ENCODE assay signal across 21 cellular contexts in genomic region chr4:168491563-168491962, GRCh38. TPM values are rescaled to one million over a fixed set of nuclear protein-coding genes. Genes with fewer than 3 reads are reported as not detected.
DNase-seq lines count a peak whose midpoint lies in the region; ATAC-seq, FAIRE-seq and TF ChIP-seq lines count a peak whose summit lies in the region.
"Had no signal": no experiment of that assay in that cellular context is flagged by ENCODE, and none has a peak within 500 bp of the region (broad histone marks: within the 10 kb centered on the region; RNA-seq: fewer than 3 reads in every experiment).

No MANE protein-coding gene starts in this region.

- TF ChIP-seq EP300 in HepG2 (IDR thresholded peaks at IDR 0.05; ENCODE audit: low read depth in 2 of 2, low read length in 2 of 2) (no peak), HepG2 (CRISPR knock-in tag; IDR thresholded peaks at IDR 0.05; ENCODE audit: borderline replicate concordance) (no peak), transverse colon (IDR thresholded peaks at IDR 0.05; ENCODE audit: low read depth) (no peak)

- no TSS peak for BruUV-seq in HepG2 (replicated peaks; lab: Mats Ljungman, UMichigan)

- POLR2A ChIA-PET in HepG2 (lab: Yijun Ruan, JAX), result no interaction called here

- no peaks in the 10 kb centered on the region for H3K27me3 ChIP-seq in HepG2 (ENCODE audit: control insufficient read depth in 1 of 2, insufficient read depth in 2 of 2, low read length in 2 of 2)
- no peaks in the 10 kb centered on the region for H3K27me3 ChIP-seq in right lobe of liver
- no peaks in the 10 kb centered on the region for H3K27me3 ChIP-seq in transverse colon
- H3K27me3 ChIP-seq: BE2C; BLaER1 treated with 17β-estradiol and CSF1 and Interleukin-3, amounts not matched to agents 10 nM and 100 nM had no signal

- H3K9me3 ChIP-seq in HepG2 (ENCODE audit: low read length) (no peaks in the 10 kb centered on the region), right lobe of liver (no peaks in the 10 kb centered on the region), transverse colon (no peaks in the 10 kb centered on the region)
- H3K9me3 ChIP-seq: BE2C; BLaER1 treated with 17β-estradiol and CSF1 and Interleukin-3, amounts not matched to agents 10 nM and 100 nM had no signal

- DNase-seq in HepG2 (ENCODE audit: low spot score), result no peak
- DNase-seq in right lobe of liver, result no peak
- peak; percentile 25 for DNase-seq in OCI-M1 (lab: John Stamatoyannopoulos, UW)
- DNase-seq in NCI-H524 (lab: John Stamatoyannopoulos, UW), result no peak
- no peak for DNase-seq in transverse colon
- DNase-seq: ACHN; AML-193; BE2C; CD4-positive, alpha-beta T cell; CD8-positive, alpha-beta memory T cell; DMS53; DND-41; GDM1; H9; HFFc6 had no signal

- no peaks in the 10 kb centered on the region for H3K4me1 ChIP-seq in HepG2 (ENCODE audit: insufficient read depth, low read length)
- peaks cover 0 to 3% (median 0%) of the 10 kb centered on the region in 4 donors for H3K4me1 ChIP-seq in right lobe of liver
- no peaks in the 10 kb centered on the region for H3K4me1 ChIP-seq in transverse colon
- H3K4me1 ChIP-seq: BE2C had no signal

- H3K9ac ChIP-seq in HepG2 (ENCODE audit: insufficient read depth, low read depth, low read length), result no peak overlapping the region
- H3K9ac ChIP-seq: BLaER1 treated with 17β-estradiol and CSF1 and Interleukin-3, amounts not matched to agents 10 nM and 100 nM had no signal

- no peak overlapping the region for H3K4me2 ChIP-seq in HepG2 (ENCODE audit: low read depth, low read length)
- H3K4me2 ChIP-seq: BLaER1 treated with 17β-estradiol and CSF1 and Interleukin-3, amounts not matched to agents 10 nM and 100 nM; GM23338 had no signal

- in situ Hi-C loops in HepG2 (cut with HindIII; ENCODE audit: extremely low pct_ligation_motif_present, low pct_unique_long_range_greater_than_20kb), result no loop called here
- in situ Hi-C loops in transverse colon (cut with MboI; ENCODE audit: low pct_ligation_motif_present in 1 of 4, low pct_unique_long_range_greater_than_20kb in 1 of 4, low sequenced_read_pairs in 3 of 4), result loop anchor here in 1 of 4 donors (25.0 kb wide), 1 partner anchor 179 kb away; the partner anchor contains the start of gene DDX60

- TF ChIP-seq POLR2A in HepG2 (IDR thresholded peaks at IDR 0.05; ENCODE audit: insufficient read depth in 1 of 2, low read depth in 2 of 2, low read length in 2 of 2) (no peak), right lobe of liver (IDR thresholded peaks at IDR 0.05) (no peak), transverse colon (IDR thresholded peaks at IDR 0.05) (no peak)

- H3K79me2 ChIP-seq in HepG2 (ENCODE audit: insufficient read depth, low read length), result no peaks in the 10 kb centered on the region

- FAIRE-seq in HepG2 (lab: Jason Lieb, UNC), result no peak
- peak; percentile 5 for FAIRE-seq in islet of Langerhans (lab: Jason Lieb, UNC)
- FAIRE-seq: GM12891, GM18507 had no signal

- H2AFZ ChIP-seq in HepG2 (ENCODE audit: low read length), result no peak overlapping the region
- H2AFZ ChIP-seq: GM23338 had no signal

- 0% methylated on average over 2 of the region's 2 CpGs for WGBS in HepG2 (ENCODE audit: low lambda C conversion rate)
- WGBS in right lobe of liver (ENCODE audit: insufficient coverage, low coverage, low lambda C conversion rate, missing lambda C conversion rate), result 89% methylated on average over 2 of the region's 2 CpGs
- WGBS in transverse colon (ENCODE audit: low coverage in 1 of 2), 2 donors, result 86% methylated on average over 2 of the region's 2 CpGs

- no peaks in the 10 kb centered on the region for H3K36me3 ChIP-seq in HepG2 (replicated peaks in 1 of 2; ENCODE audit: control insufficient read depth in 1 of 2, insufficient read depth in 2 of 2, low read length in 2 of 2)
- H3K36me3 ChIP-seq in right lobe of liver, result no peaks in the 10 kb centered on the region
- H3K36me3 ChIP-seq in transverse colon, result no peaks in the 10 kb centered on the region
- H3K36me3 ChIP-seq: BE2C; BLaER1 treated with 17β-estradiol and CSF1 and Interleukin-3, amounts not matched to agents 10 nM and 100 nM had no signal

- TF ChIP-seq RAD21 in HepG2 (CRISPR knock-in tag; IDR thresholded peaks at IDR 0.05), result no peak

- TF ChIP-seq CTCF in HepG2 (CRISPR knock-in tag; IDR thresholded peaks at IDR 0.05) (no peak), right lobe of liver (IDR thresholded peaks at IDR 0.05) (no peak), transverse colon (IDR thresholded peaks at IDR 0.05) (no peak)

- no peak for ATAC-seq in HepG2
- ATAC-seq in right lobe of liver, result no peak
- ATAC-seq: GM23338 had no signal

- H4K20me1 ChIP-seq in HepG2 (ENCODE audit: insufficient read depth, low read length), result no peaks in the 10 kb centered on the region
- H4K20me1 ChIP-seq: BLaER1 treated with 17β-estradiol and CSF1 and Interleukin-3, amounts not matched to agents 10 nM and 100 nM had no signal

- H3K27ac ChIP-seq in HepG2 (ENCODE audit: extremely low read length, insufficient read depth, low read length), result no peak overlapping the region
- no peak overlapping the region for H3K27ac ChIP-seq in right lobe of liver
- no peak overlapping the region for H3K27ac ChIP-seq in transverse colon
- H3K27ac ChIP-seq: 22Rv1; BLaER1 treated with 17β-estradiol and CSF1 and Interleukin-3, amounts not matched to agents 10 nM and 100 nM had no signal

- no peak overlapping the region for H3K4me3 ChIP-seq in HepG2 (replicated peaks in 1 of 3; ENCODE audit: insufficient read depth in 1 of 3, low read depth in 2 of 3, low read length in 3 of 3)
- no peak overlapping the region for H3K4me3 ChIP-seq in right lobe of liver
- no peak overlapping the region for H3K4me3 ChIP-seq in transverse colon
- H3K4me3 ChIP-seq: BLaER1 treated with 17β-estradiol and CSF1 and Interleukin-3, amounts not matched to agents 10 nM and 100 nM; GM23338 had no signal

- intact Hi-C loops in HepG2 (cut with micrococcal nuclease; ENCODE audit: unreplicated experiment) (no loop called here), right lobe of liver (cut with DNase I) (no loop called here), transverse colon (cut with DNase I; ENCODE audit: low total_unique reads) (no loop called here)

- CTCF ChIA-PET in HepG2 (lab: Yijun Ruan, JAX; ENCODE audit: low intra/inter-chr PET ratio, low total read pairs), result no interaction called here

TF ChIP-seq in HepG2, 621 proteins besides CTCF, POLR2A, EP300 and RAD21 (continues in another document):
- peak; percentile 54; the same call in 1 of the 2 replicates for TF ChIP-seq CEBPB (IDR thresholded peaks at IDR 0.05; ENCODE audit: borderline replicate concordance, low read depth, low read length)

RNA-seq across cellular contexts. Expression of gene PALLD, which starts 5.3 kb away (rescaled TPM):
- 1.5 and 4.8 TPM in 2 replicates for total RNA-seq in HepG2 (2016; rRNA removed; fragmentation: Illumina TruSeq; extraction: Trizol)
- total RNA-seq in HepG2 (2016; cell fraction: cytosol; rRNA removed; fragmentation: Illumina TruSeq; extraction: Trizol; ENCODE audit: low read depth), result 2.7 and 2.8 TPM in 2 replicates
- 1.7 and 3.4 TPM in 2 replicates for total RNA-seq in HepG2 (2016; cell fraction: insoluble cytoplasmic fraction; rRNA removed; fragmentation: Illumina TruSeq; extraction: Trizol)
- 2.3 and 3.5 TPM in 2 replicates for total RNA-seq in HepG2 (2016; cell fraction: membrane; rRNA removed; fragmentation: Illumina TruSeq; extraction: Trizol)
- total RNA-seq in HepG2 (2016; cell fraction: nucleus; rRNA removed; fragmentation: Illumina TruSeq; extraction: Trizol), result 2.8 and 3.1 TPM in 2 replicates
- 0.50 and 0.59 TPM in 2 replicates for polyA plus RNA-seq in HepG2 (2011; rRNA removed)
- 0.25 and 0.54 TPM in 2 replicates for polyA plus RNA-seq in HepG2 (2011; cell fraction: cytosol; rRNA removed)
- polyA plus RNA-seq in HepG2 (2011; cell fraction: nucleus; rRNA removed), result 0.80 and 1.2 TPM in 2 replicates
- 0.48 and 2.4 TPM in 2 replicates for polyA plus RNA-seq in HepG2 (2012)
- polyA plus RNA-seq in HepG2 (2016; cell fraction: cytosol; fragmentation: Illumina TruSeq; extraction: Trizol; ENCODE audit: low read depth), result 0.29 and 0.44 TPM in 2 replicates
- polyA plus RNA-seq in HepG2 (2016; cell fraction: insoluble cytoplasmic fraction; fragmentation: Illumina TruSeq; extraction: Trizol; ENCODE audit: low read depth), result 3.7 and 4.3 TPM in 2 replicates
- polyA plus RNA-seq in HepG2 (2016; cell fraction: membrane; fragmentation: Illumina TruSeq; extraction: Trizol; ENCODE audit: low read depth), result 1.4 and 2.0 TPM in 2 replicates
- 2.3 and 2.9 TPM in 2 replicates for polyA plus RNA-seq in HepG2 (2016; cell fraction: nucleus; fragmentation: Illumina TruSeq; extraction: Trizol; ENCODE audit: insufficient read depth, low read depth)
- 1.6 and 66.7 TPM in 2 replicates for polyA minus RNA-seq in HepG2 (2011; rRNA and poly(A)+ RNA removed; ENCODE audit: low replicate concordance)
- polyA minus RNA-seq in HepG2 (2011; cell fraction: cytosol; rRNA and poly(A)+ RNA removed), result 0.97 and 3.5 TPM in 2 replicates
- 2.2 and 2.4 TPM in 2 replicates for polyA minus RNA-seq in HepG2 (2011; cell fraction: nucleus; rRNA and poly(A)+ RNA removed)
- 10 to 100 TPM in 5 of 6 experiments, 1 to 10 TPM in 1; 7.7 to 81.6 (median 24.8) TPM for total RNA-seq in right lobe of liver
- total RNA-seq in transverse colon, result 100 to 1,000 TPM; 230 to 309 (median 278) TPM

RNA-seq across cellular contexts. Expression of gene DDX60L, which starts 11.3 kb away (rescaled TPM):
- total RNA-seq in HepG2 (2016; rRNA removed; fragmentation: Illumina TruSeq; extraction: Trizol), result 0.22 and 0.24 TPM in 2 replicates
- total RNA-seq in HepG2 (2016; cell fraction: cytosol; rRNA removed; fragmentation: Illumina TruSeq; extraction: Trizol; ENCODE audit: low read depth), result 0.10 and 0.18 TPM in 2 replicates
- total RNA-seq in HepG2 (2016; cell fraction: insoluble cytoplasmic fraction; rRNA removed; fragmentation: Illumina TruSeq; extraction: Trizol), result 0.15 and 0.36 TPM in 2 replicates
- 0.03 and 0.12 TPM in 2 replicates for total RNA-seq in HepG2 (2016; cell fraction: membrane; rRNA removed; fragmentation: Illumina TruSeq; extraction: Trizol)
- total RNA-seq in HepG2 (2016; cell fraction: nucleus; rRNA removed; fragmentation: Illumina TruSeq; extraction: Trizol), result 0.53 and 1.1 TPM in 2 replicates
- 0.26 and 0.34 TPM in 2 replicates for polyA plus RNA-seq in HepG2 (2011; rRNA removed)
- 0.11 and 0.36 TPM in 2 replicates for polyA plus RNA-seq in HepG2 (2011; cell fraction: cytosol; rRNA removed)
- polyA plus RNA-seq in HepG2 (2011; cell fraction: nucleus; rRNA removed), result 0.31 and 0.45 TPM in 2 replicates
- 0.12 and 0.53 TPM in 2 replicates for polyA plus RNA-seq in HepG2 (2012)
- 0.29 TPM in 1 of 2 replicates, not detected in the other for polyA plus RNA-seq in HepG2 (2016; cell fraction: cytosol; fragmentation: Illumina TruSeq; extraction: Trizol; ENCODE audit: low read depth)
- polyA plus RNA-seq in HepG2 (2016; cell fraction: insoluble cytoplasmic fraction; fragmentation: Illumina TruSeq; extraction: Trizol; ENCODE audit: low read depth), result 0.27 and 0.58 TPM in 2 replicates
- 0.41 TPM in 1 of 2 replicates, not detected in the other for polyA plus RNA-seq in HepG2 (2016; cell fraction: membrane; fragmentation: Illumina TruSeq; extraction: Trizol; ENCODE audit: low read depth)
- 0.78 and 0.79 TPM in 2 replicates for polyA plus RNA-seq in HepG2 (2016; cell fraction: nucleus; fragmentation: Illumina TruSeq; extraction: Trizol; ENCODE audit: insufficient read depth, low read depth)
- 0.18 and 11.9 TPM in 2 replicates for polyA minus RNA-seq in HepG2 (2011; rRNA and poly(A)+ RNA removed; ENCODE audit: low replicate concordance)
- 0.20 TPM in 1 of 2 replicates, not detected in the other for polyA minus RNA-seq in HepG2 (2011; cell fraction: cytosol; rRNA and poly(A)+ RNA removed)
- polyA minus RNA-seq in HepG2 (2011; cell fraction: nucleus; rRNA and poly(A)+ RNA removed), result 0.77 and 0.99 TPM in 2 replicates
- total RNA-seq in right lobe of liver, result 10 to 100 TPM in 3 of 6 experiments, 1 to 10 TPM in 3; 6.6 to 16.6 (median 10.4) TPM
- 10 to 100 TPM in 3 of 4 donors, 1 to 10 TPM in 1; 8.4 to 65.8 (median 51.9) TPM for total RNA-seq in transverse colon
